In the genomic region with DNA sequence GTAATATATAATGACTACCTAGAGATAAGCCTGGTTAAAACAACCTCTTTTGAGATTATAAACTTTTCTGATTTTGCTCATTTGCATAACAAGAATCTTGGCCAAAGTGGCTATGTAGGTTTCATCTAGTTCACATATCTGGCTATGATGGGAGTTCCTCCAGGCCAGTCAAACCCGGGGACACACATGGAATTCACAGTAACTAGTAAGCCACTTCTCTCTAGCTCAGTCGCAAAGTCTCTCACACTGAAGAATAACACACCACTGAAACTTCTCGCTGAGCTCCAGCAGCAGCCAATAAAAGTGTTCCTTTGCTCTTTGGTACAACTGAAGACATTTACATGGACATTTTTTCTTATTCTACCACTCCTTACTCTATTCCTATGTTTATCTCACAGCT, we compare ENCODE assay signal across 12 cellular contexts. TPM values are rescaled to one million over a fixed set of nuclear protein-coding genes. Genes with fewer than 3 reads are reported as not detected.
"Had no signal": no experiment of that assay in that cellular context is flagged by ENCODE, and none has a peak within 500 bp of the region (broad histone marks: within the 10 kb centered on the region; RNA-seq: fewer than 3 reads in every experiment).

No MANE protein-coding gene starts in this region.

- H3K4me3 ChIP-seq: GM23248, GM23338, HAP-1 had no signal

- H3K4me3 Mint-ChIP-seq: GM23338, H9, HFFc6 had no signal

- FAIRE-seq: H1, H54 had no signal

- H2AFZ ChIP-seq: GM23248, GM23338 had no signal

- H3K4me1 ChIP-seq: HAP-1 had no signal

- H3K9ac ChIP-seq: GM23248 had no signal

- ATAC-seq: GM23338, HCT116 had no signal

- H3K4me1 Mint-ChIP-seq: GM23338, H9 had no signal

- H3K36me3 ChIP-seq: HAP-1 had no signal

- DNase-seq: GM23248, GOT3, H7, H9, HCEC 1CT, HFFc6 had no signal

- H3K27ac Mint-ChIP-seq: GM23338, H9, HFFc6 had no signal

- H3K9me3 Mint-ChIP-seq: GM23338, H9 had no signal

- H3K4me2 ChIP-seq: GM23338 had no signal

- H3K27ac ChIP-seq: GM23248 had no signal

RNA-seq across cellular contexts. Expression of a gene that starts 36.0 kb away (rescaled TPM):
- total RNA-seq: GM23248, H4, H7, H9, HFFc6 had no signal
- polyA plus RNA-seq: GM23248 had no signal
